9 cellular contexts compared by ENCODE assay signal in genomic region chr4:81215219-81215892, GRCh38. TPM values are rescaled to one million over a fixed set of nuclear protein-coding genes. Genes with fewer than 3 reads are reported as not detected.
A peak's percentile ranks its signal among the peaks of the same experiment; 100 is the strongest.
DNase-seq lines count a peak whose midpoint lies in the region; ATAC-seq lines count a peak whose summit lies in the region.
"Had no signal": no experiment of that assay in that cellular context is flagged by ENCODE, and none has a peak within 500 bp of the region (broad histone marks: within the 10 kb centered on the region; RNA-seq: fewer than 3 reads in every experiment).

Gene PRKG2, minus strand, starts transcription at chr4:81215222. Its CDS starts 10,175 bp downstream, at chr4:81205047.

- DNase-seq in NCI-H1092 treated with DMSO at 0.1 percent for 48 hours (lab: John Stamatoyannopoulos, UW) (peak; percentile 36), NCI-H1092 (lab: John Stamatoyannopoulos, UW) (no peak), iPS-NIHi11 (ENCODE audit: low spot score) (peak; percentile 24), HuH-7.5 (ENCODE audit: low spot score) (no peak), NCI-H774 (lab: John Stamatoyannopoulos, UW) (no peak), MV-4-11 (lab: John Stamatoyannopoulos, UW) (no peak)
- DNase-seq in activated naive CD4-positive, alpha-beta T cell treated with anti-CD3 and anti-CD28 coated beads, Interleukin-2, amount 50 U/mL, for 72 hours (ENCODE audit: low spot score in 2 of 2): no peak
- DNase-seq in stimulated activated effector memory CD8-positive, alpha-beta T cell treated with anti-CD3 and anti-CD28 coated beads, Interleukin-12 subunit alpha, Interleukin-12 subunit beta, amount 100 ng/mL, for 72 hours (ENCODE audit: low spot score in 2 of 2): no peak
- DNase-seq: effector CD4-positive, alpha-beta T cell had no signal

- peak within 1 kb of the TSS; percentile 38 for H3K4me3 Mint-ChIP-seq in stimulated activated effector memory CD8-positive, alpha-beta T cell treated with anti-CD3 and anti-CD28 coated beads, Interleukin-12 subunit alpha, Interleukin-12 subunit beta, amount 100 ng/mL, for 72 hours

- peak; percentile 27 to 33 for ATAC-seq in activated naive CD4-positive, alpha-beta T cell treated with anti-CD3 and anti-CD28 coated beads, Interleukin-2, amount 50 U/mL, for 72 hours
- peak; percentile 44 for ATAC-seq in stimulated activated effector memory CD8-positive, alpha-beta T cell treated with anti-CD3 and anti-CD28 coated beads, Interleukin-12 subunit alpha, Interleukin-12 subunit beta, amount 100 ng/mL, for 72 hours

- peaks cover 0 to 4% of the 10 kb centered on the region in 2 donors for H3K9me3 Mint-ChIP-seq in activated naive CD4-positive, alpha-beta T cell treated with anti-CD3 and anti-CD28 coated beads, Interleukin-2, amount 50 U/mL, for 72 hours
- H3K9me3 Mint-ChIP-seq in stimulated activated effector memory CD8-positive, alpha-beta T cell treated with anti-CD3 and anti-CD28 coated beads, Interleukin-12 subunit alpha, Interleukin-12 subunit beta, amount 100 ng/mL, for 72 hours: peaks cover 2% of the 10 kb centered on the region

- H3K27ac Mint-ChIP-seq in activated naive CD4-positive, alpha-beta T cell treated with anti-CD3 and anti-CD28 coated beads, Interleukin-2, amount 50 U/mL, for 72 hours: no peak within 1 kb of the TSS
- no peak within 1 kb of the TSS for H3K27ac Mint-ChIP-seq in stimulated activated effector memory CD8-positive, alpha-beta T cell treated with anti-CD3 and anti-CD28 coated beads, Interleukin-12 subunit alpha, Interleukin-12 subunit beta, amount 100 ng/mL, for 72 hours

- no peaks in the 10 kb centered on the region for H3K36me3 Mint-ChIP-seq in activated naive CD4-positive, alpha-beta T cell treated with anti-CD3 and anti-CD28 coated beads, Interleukin-2, amount 50 U/mL, for 72 hours
- no peaks in the 10 kb centered on the region for H3K36me3 Mint-ChIP-seq in stimulated activated effector memory CD8-positive, alpha-beta T cell treated with anti-CD3 and anti-CD28 coated beads, Interleukin-12 subunit alpha, Interleukin-12 subunit beta, amount 100 ng/mL, for 72 hours

- peaks cover 4% of the 10 kb centered on the region for H3K4me1 Mint-ChIP-seq in stimulated activated effector memory CD8-positive, alpha-beta T cell treated with anti-CD3 and anti-CD28 coated beads, Interleukin-12 subunit alpha, Interleukin-12 subunit beta, amount 100 ng/mL, for 72 hours

RNA-seq across cellular contexts. Expression of gene PRKG2, which starts in this region (rescaled TPM):
- total RNA-seq in activated naive CD4-positive, alpha-beta T cell treated with anti-CD3 and anti-CD28 coated beads, Interleukin-2, amount 50 U/mL, for 72 hours: under 1 TPM; 0.16 to 0.25 TPM

Comparison
In these comparisons a context has a peak if more than half of its experiments do, and no peak if none do; other contexts are left out.
1. DNase-seq: peak in NCI-H1092 treated with DMSO at 0.1 percent for 48 hours (single experiment) and iPS-NIHi11 (single experiment); none in NCI-H1092 (single experiment), activated naive CD4-positive, alpha-beta T cell treated with anti-CD3 and anti-CD28 coated beads, Interleukin-2, amount 50 U/mL, for 72 hours (0 of 2), stimulated activated effector memory CD8-positive, alpha-beta T cell treated with anti-CD3 and anti-CD28 coated beads, Interleukin-12 subunit alpha, Interleukin-12 subunit beta, amount 100 ng/mL, for 72 hours (0 of 2), HuH-7.5 (single experiment), NCI-H774 (single experiment) and MV-4-11 (single experiment).
2. Peak in ATAC-seq in activated naive CD4-positive, alpha-beta T cell treated with anti-CD3 and anti-CD28 coated beads, Interleukin-2, amount 50 U/mL, for 72 hours; RNA of the gene not detected or under 1 TPM.